In genomic region chr2:121377676-121378075, GRCh38 we compare ENCODE assay signal across 16 cellular contexts.
DNase-seq lines count a peak whose midpoint lies in the region; ATAC-seq and TF ChIP-seq lines count a peak whose summit lies in the region.
"Had no signal": no experiment of that assay in that cellular context is flagged by ENCODE, and none has a peak within 500 bp of the region (broad histone marks: within the 10 kb centered on the region; RNA-seq: fewer than 3 reads in every experiment).

No MANE protein-coding gene starts in this region.

- H3K27ac Mint-ChIP-seq in GM23338 = no peak overlapping the region
- H3K27ac Mint-ChIP-seq: activated naive CD8-positive, alpha-beta T cell treated with anti-CD3 and anti-CD28 coated beads, Interleukin-2, amount 50 U/mL, for 24 hours; B cell had no signal

- H3K23ac ChIP-seq in IMR-90 (ENCODE audit: low read depth, low read length) (peak overlapping the region; percentile 24; the same call in 1 of the 2 replicates), mesenchymal stem cell (ENCODE audit: low read length in 2 of 2) (no peak overlapping the region)

- TF ChIP-seq CTCF in AG10803 (conservative IDR thresholded peaks at IDR 0.05; ENCODE audit: low read length) (no peak), IMR-90 (conservative IDR thresholded peaks at IDR 0.05; ENCODE audit: low read depth, low read length) (no peak), GM23338 (conservative IDR thresholded peaks at IDR 0.05; ENCODE audit: low read depth in 2 of 2) (no peak)

- no peak overlapping the region for H2BK12ac ChIP-seq in mesenchymal stem cell (ENCODE audit: low read length in 2 of 2)

- DNase-seq in AG10803 (ENCODE audit: low read depth) = peak; percentile 38
- DNase-seq in IMR-90 = no peak
- peak; percentile 40 for DNase-seq in mesenchymal stem cell
- DNase-seq in GM23338 (ENCODE audit: low spot score) = no peak
- DNase-seq: activated CD4-positive, alpha-beta T cell treated with anti-CD3 and anti-CD28 coated beads for 1 hour; activated CD8-positive, alpha-beta memory T cell treated with anti-CD3 and anti-CD28 coated beads, Interleukin-2, amount 50 U/mL, for 48 hours; activated naive CD8-positive, alpha-beta T cell treated with anti-CD3 and anti-CD28 coated beads, Interleukin-2, amount 50 U/mL, for 24 hours; left cardiac atrium; NCI-H1694 treated with DMSO at 0.1 percent for 48 hours; posterior cingulate gyrus; stimulated activated CD4-positive, alpha-beta T cell treated with anti-CD3 and anti-CD28 coated beads, Interleukin-15, amount 100 ng/mL, for 24 hours had no signal

- H3K56ac ChIP-seq in IMR-90 (ENCODE audit: extremely low read depth, insufficient read depth, low read length) = no peak overlapping the region

- no peaks in the 10 kb centered on the region for H3K9me2 ChIP-seq in GM23338 (ENCODE audit: insufficient read depth)

- no peak overlapping the region; the same call in 1 of the 2 replicates for H2BK120ac ChIP-seq in IMR-90 (ENCODE audit: low read depth, low read length)
- no peak overlapping the region for H2BK120ac ChIP-seq in mesenchymal stem cell (ENCODE audit: low read depth, low read length)

- in situ Hi-C loops in IMR-90 (cut with MboI; ENCODE audit: low sequenced_read_pairs) = no loop called here

- CTCF ChIA-PET in IMR-90 (lab: Yijun Ruan, JAX) = no interaction called here

- H3K36me3 ChIP-seq in IMR-90 (ENCODE audit: control insufficient read depth, insufficient read depth, low read length) = peaks cover 27% of the 10 kb centered on the region
- H3K36me3 ChIP-seq in mesenchymal stem cell (ENCODE audit: control insufficient read depth in 1 of 2, insufficient read depth in 2 of 2, low read depth in 1 of 2, low read length in 2 of 2) = peaks cover 38 to 70% of the 10 kb centered on the region in 2 experiments
- peaks cover 18% of the 10 kb centered on the region for H3K36me3 ChIP-seq in GM23338 (ENCODE audit: insufficient read depth)

- H3K4ac ChIP-seq in IMR-90 (ENCODE audit: low read depth, low read length) (no peak overlapping the region), mesenchymal stem cell (ENCODE audit: low read depth in 1 of 2, low read length in 2 of 2) (no peak overlapping the region)

- no peak overlapping the region for H2BK20ac ChIP-seq in IMR-90 (ENCODE audit: low read depth, low read length)

- H2BK5ac ChIP-seq in IMR-90 (ENCODE audit: low read depth, low read length, poor library complexity, severe bottlenecking) (no peak overlapping the region), mesenchymal stem cell (ENCODE audit: low read depth, low read length, poor library complexity, severe bottlenecking) (no peak overlapping the region)

- H3K4me3 Mint-ChIP-seq in GM23338 = no peak overlapping the region
- H3K4me3 Mint-ChIP-seq: activated naive CD8-positive, alpha-beta T cell treated with anti-CD3 and anti-CD28 coated beads, Interleukin-2, amount 50 U/mL, for 24 hours; B cell had no signal

- H3K4me2 ChIP-seq in IMR-90 (ENCODE audit: low read depth, low read length) = no peak overlapping the region
- no peak overlapping the region for H3K4me2 ChIP-seq in mesenchymal stem cell (ENCODE audit: low read length, poor library complexity, severe bottlenecking)
- H3K4me2 ChIP-seq in GM23338 = no peak overlapping the region

- ATAC-seq in IMR-90 (ENCODE audit: low read depth) (no peak), GM18519 (IDR thresholded peaks at IDR 0.05; ENCODE audit: low FRiP score, unreplicated experiment) (no peak), GM23338 (no peak), GM21526 (IDR thresholded peaks at IDR 0.05; ENCODE audit: low FRiP score, unreplicated experiment) (no peak), HG03354 (IDR thresholded peaks at IDR 0.05; ENCODE audit: poor library complexity, severe bottlenecking, unreplicated experiment) (no peak)
- ATAC-seq: activated naive CD8-positive, alpha-beta T cell treated with anti-CD3 and anti-CD28 coated beads, Interleukin-2, amount 50 U/mL, for 24 hours; left cardiac atrium had no signal

- no peak overlapping the region for H3K9ac ChIP-seq in IMR-90 (ENCODE audit: low read depth, low read length)
- no peak overlapping the region for H3K9ac ChIP-seq in mesenchymal stem cell (ENCODE audit: low read length)

- WGBS in IMR-90 (ENCODE audit: extremely low coverage in 2 of 2, insufficient read length in 1 of 2), 2 experiments = no CpG with 5 or more reads among the region's 5 CpGs
- 53% methylated on average over 2 of the region's 5 CpGs for WGBS in mesenchymal stem cell

- H3K4me1 Mint-ChIP-seq in GM23338 = no peaks in the 10 kb centered on the region
- H3K4me1 Mint-ChIP-seq: activated naive CD8-positive, alpha-beta T cell treated with anti-CD3 and anti-CD28 coated beads, Interleukin-2, amount 50 U/mL, for 24 hours; B cell had no signal

- BruUV-seq in IMR-90 (replicated peaks; lab: Mats Ljungman, UMichigan) = no TSS peak

- H3F3A ChIP-seq in GM23338 (replicated peaks; ENCODE audit: low read depth) = no peaks in the 10 kb centered on the region

- H4K91ac ChIP-seq in IMR-90 (ENCODE audit: insufficient read depth, low read depth, low read length) (no peak overlapping the region), mesenchymal stem cell (ENCODE audit: low read length) (no peak overlapping the region)

- H2BK15ac ChIP-seq in IMR-90 (ENCODE audit: low read depth, low read length) (no peak overlapping the region), mesenchymal stem cell (ENCODE audit: low read depth, poor library complexity, severe bottlenecking) (no peak overlapping the region)

- no peak overlapping the region for H3K14ac ChIP-seq in IMR-90 (replicated peaks; ENCODE audit: low read depth, low read length)
- H3K14ac ChIP-seq in mesenchymal stem cell (ENCODE audit: low read length in 2 of 2) = no peak overlapping the region

- H3K4me3 ChIP-seq in AG10803 (ENCODE audit: low read length) (no peak overlapping the region), IMR-90 (ENCODE audit: insufficient read depth, low read depth, low read length) (no peak overlapping the region), mesenchymal stem cell (ENCODE audit: insufficient read depth in 1 of 2, low read depth in 1 of 2, low read length in 2 of 2) (no peak overlapping the region), GM23338 (no peak overlapping the region)

- intact Hi-C loops in IMR-90 (cut with micrococcal nuclease) = no loop called here

- no peak for TF ChIP-seq RAD21 in IMR-90 (IDR thresholded peaks at IDR 0.05; ENCODE audit: low read length)

- POLR2A ChIA-PET in IMR-90 (lab: Charles Lee; ENCODE audit: unreplicated experiment) = no interaction called here

- H4K20me1 ChIP-seq in IMR-90 (ENCODE audit: insufficient read depth, low read length) = peaks cover 3% of the 10 kb centered on the region
- no peaks in the 10 kb centered on the region for H4K20me1 ChIP-seq in GM23338 (replicated peaks; ENCODE audit: insufficient read depth)

- H4K8ac ChIP-seq in IMR-90 (ENCODE audit: low read depth in 2 of 2, low read length in 2 of 2) = no peak overlapping the region
- no peak overlapping the region for H4K8ac ChIP-seq in mesenchymal stem cell (ENCODE audit: low read length)

- H3K36me3 Mint-ChIP-seq in GM23338 (ENCODE audit: low read depth) = peaks cover 50% of the 10 kb centered on the region

- no peak overlapping the region for H2AK9ac ChIP-seq in IMR-90 (replicated peaks; ENCODE audit: low read depth, low read length, poor library complexity)

- H3K9me3 ChIP-seq in IMR-90 (ENCODE audit: control insufficient read depth, insufficient read depth, low read length) = no peaks in the 10 kb centered on the region
- H3K9me3 ChIP-seq in mesenchymal stem cell (ENCODE audit: control insufficient read depth, low read length) = no peaks in the 10 kb centered on the region

- no peaks in the 10 kb centered on the region; the same call in 2 of the 3 replicates for H3K9me3 Mint-ChIP-seq in GM23338
- H3K9me3 Mint-ChIP-seq: activated naive CD8-positive, alpha-beta T cell treated with anti-CD3 and anti-CD28 coated beads, Interleukin-2, amount 50 U/mL, for 24 hours had no signal

- H3K27me3 ChIP-seq in IMR-90 (ENCODE audit: control insufficient read depth, insufficient read depth, low read length) (no peaks in the 10 kb centered on the region), mesenchymal stem cell (ENCODE audit: control insufficient read depth in 1 of 2, insufficient read depth in 1 of 2, low read length in 2 of 2) (no peaks in the 10 kb centered on the region), GM23338 (ENCODE audit: insufficient read depth) (no peaks in the 10 kb centered on the region)

- peaks cover 19% of the 10 kb centered on the region for H3K9me1 ChIP-seq in IMR-90 (ENCODE audit: insufficient read depth, low read length)

- H4K5ac ChIP-seq in IMR-90 (ENCODE audit: low read depth, low read length) = no peak overlapping the region

- no peak overlapping the region for H3K18ac ChIP-seq in IMR-90 (ENCODE audit: low read depth, low read length)
- H3K18ac ChIP-seq in mesenchymal stem cell (ENCODE audit: low read depth in 1 of 2, low read length in 2 of 2) = no peak overlapping the region

- dilution Hi-C loops in IMR-90 (cut with HindIII; ENCODE audit: low sequenced_read_pairs, unreplicated experiment) = no loop called here

- H3K27me3 Mint-ChIP-seq in GM23338 (ENCODE audit: insufficient read depth, low read depth, poor library complexity) = peaks cover 5% of the 10 kb centered on the region
- H3K27me3 Mint-ChIP-seq: activated naive CD8-positive, alpha-beta T cell treated with anti-CD3 and anti-CD28 coated beads, Interleukin-2, amount 50 U/mL, for 24 hours; B cell had no signal

- H3K27ac ChIP-seq in IMR-90 (ENCODE audit: insufficient read depth, low read length) (no peak overlapping the region), cingulate gyrus (ENCODE audit: low read depth, low read length) (peak overlapping the region; percentile 78), mesenchymal stem cell (ENCODE audit: low read length, poor library complexity, severe bottlenecking) (no peak overlapping the region), GM23338 (ENCODE audit: low read depth) (no peak overlapping the region)

- peaks cover 8% of the 10 kb centered on the region for H3K4me1 ChIP-seq in IMR-90 (ENCODE audit: control insufficient read depth, insufficient read depth, low read length)
- H3K4me1 ChIP-seq in mesenchymal stem cell (ENCODE audit: control insufficient read depth, insufficient read depth, low read depth, low read length) = peaks cover 2% of the 10 kb centered on the region
- no peaks in the 10 kb centered on the region for H3K4me1 ChIP-seq in GM23338 (ENCODE audit: insufficient read depth)

- no peaks in the 10 kb centered on the region for H3K79me2 ChIP-seq in GM23338 (replicated peaks; ENCODE audit: insufficient read depth)

- H2AFZ ChIP-seq in IMR-90 (replicated peaks; ENCODE audit: low read length, poor library complexity) (no peak overlapping the region), mesenchymal stem cell (ENCODE audit: low read depth, low read length) (no peak overlapping the region), GM23338 (no peak overlapping the region)

- H2AK5ac ChIP-seq in IMR-90 (ENCODE audit: low read depth, low read length) (no peak overlapping the region), mesenchymal stem cell (ENCODE audit: low read length, severe bottlenecking) (no peak overlapping the region)

- TF ChIP-seq POLR2A in IMR-90 (IDR thresholded peaks at IDR 0.05; ENCODE audit: low read depth, low read length) = no peak

- H3K79me1 ChIP-seq in IMR-90 (ENCODE audit: low read depth in 1 of 2, low read length in 2 of 2) = peaks cover 4 to 25% of the 10 kb centered on the region in 2 experiments
- H3K79me1 ChIP-seq in mesenchymal stem cell (replicated peaks; ENCODE audit: low read length, poor library complexity, severe bottlenecking) = peaks cover 13% of the 10 kb centered on the region

Comparison
In these comparisons a context has a peak if more than half of its experiments do, and no peak if none do; other contexts are left out.
1. DNase-seq: peak in AG10803 (single experiment) and mesenchymal stem cell (single experiment); none in IMR-90 (single experiment) and GM23338 (single experiment).